Comparison of ENCODE assay signal across 3 cellular contexts in the genomic region with DNA sequence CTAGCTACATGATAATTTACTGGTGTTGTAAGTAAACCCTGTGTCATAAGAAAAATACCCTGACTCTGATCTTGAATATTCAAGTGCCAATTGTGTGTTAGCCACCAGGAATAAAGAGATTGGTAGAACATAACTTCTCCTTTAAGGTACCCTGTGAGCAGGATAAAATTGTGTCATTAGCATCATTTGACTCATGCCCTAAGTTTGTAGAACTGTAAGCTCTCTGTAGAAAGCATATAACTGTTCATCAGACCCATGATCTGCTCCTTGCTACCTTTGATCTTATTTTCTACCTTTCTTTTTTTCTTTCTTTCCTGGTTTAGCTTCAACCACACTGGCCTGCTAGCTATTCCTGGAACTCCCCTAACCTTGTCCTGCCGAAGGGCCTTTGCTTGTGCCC.
TF ChIP-seq lines count a peak whose summit lies in the region.

No MANE protein-coding gene starts in this region.

TF ChIP-seq in SK-N-SH, 30 proteins besides CTCF, POLR2A, EP300 and RAD21:
- TF ChIP-seq GATA2 (CRISPR knock-in tag; IDR thresholded peaks at IDR 0.05) (no peak), POLR2AphosphoS5 (IDR thresholded peaks at IDR 0.05; ENCODE audit: low read depth, low read length) (0 out of 2 replicates have a peak, but pooled peaks have one; percentile 24)

TF ChIP-seq in SK-N-SH treated with all-trans-retinoic acid at 6 μM for 48 hours, 23 proteins besides CTCF, POLR2A, EP300 and RAD21:
- no peak for TF ChIP-seq SNAI2 (CRISPR knock-in tag; IDR thresholded peaks at IDR 0.05)
- no peak for TF ChIP-seq ZNF565 (CRISPR knock-in tag; conservative IDR thresholded peaks at IDR 0.05; ENCODE audit: low read depth)
- TF ChIP-seq OSR1 (CRISPR knock-in tag; IDR thresholded peaks at IDR 0.05), result no peak
- TF ChIP-seq TOX (CRISPR knock-in tag; IDR thresholded peaks at IDR 0.05; ENCODE audit: borderline replicate concordance), result no peak
- no peak for TF ChIP-seq ZC3H10 (CRISPR knock-in tag; IDR thresholded peaks at IDR 0.05)
- no peak for TF ChIP-seq TCF4 (CRISPR knock-in tag; IDR thresholded peaks at IDR 0.05; ENCODE audit: borderline replicate concordance)
- TF ChIP-seq ARNTL (CRISPR knock-in tag; IDR thresholded peaks at IDR 0.05; ENCODE audit: borderline replicate concordance, low read depth), result no peak
- no peak for TF ChIP-seq ZFP3 (CRISPR knock-in tag; IDR thresholded peaks at IDR 0.05)
- TF ChIP-seq CSDC2 (CRISPR knock-in tag; IDR thresholded peaks at IDR 0.05), result no peak
- no peak for TF ChIP-seq ISL1 (CRISPR knock-in tag; IDR thresholded peaks at IDR 0.05)
- no peak for TF ChIP-seq BACH2 (CRISPR knock-in tag; IDR thresholded peaks at IDR 0.05; ENCODE audit: borderline replicate concordance)
- TF ChIP-seq ZNF70 (CRISPR knock-in tag; IDR thresholded peaks at IDR 0.05), result no peak

TF ChIP-seq in K562, 482 proteins besides CTCF, POLR2A, EP300 and RAD21:
- TF ChIP-seq TEAD1 (CRISPR knock-in tag; IDR thresholded peaks at IDR 0.05) (no peak), NKRF (IDR thresholded peaks at IDR 0.05; ENCODE audit: borderline replicate concordance) (no peak), JUND (IDR thresholded peaks at IDR 0.05; ENCODE audit: borderline replicate concordance, low read depth, low read length) (no peak), JUND (tag; IDR thresholded peaks at IDR 0.05; ENCODE audit: borderline replicate concordance, low read depth, low read length) (no peak), HMG20B (CRISPR knock-in tag; IDR thresholded peaks at IDR 0.05) (no peak), ZNF133 (CRISPR knock-in tag; IDR thresholded peaks at IDR 0.05) (no peak), KLF1 (tag; IDR thresholded peaks at IDR 0.05) (no peak), TAF1 (IDR thresholded peaks at IDR 0.05; ENCODE audit: control insufficient read depth, extremely low read depth, insufficient read depth, low read length, severe bottlenecking) (no peak), ZNF143 (CRISPR knock-in tag; IDR thresholded peaks at IDR 0.05) (no peak), ZBTB17 (CRISPR knock-in tag; IDR thresholded peaks at IDR 0.05) (no peak), PHTF2 (CRISPR knock-in tag; IDR thresholded peaks at IDR 0.05) (no peak), HCFC1 (IDR thresholded peaks at IDR 0.05; ENCODE audit: low read depth, low read length) (no peak)
- TF ChIP-seq, protein P1, sequence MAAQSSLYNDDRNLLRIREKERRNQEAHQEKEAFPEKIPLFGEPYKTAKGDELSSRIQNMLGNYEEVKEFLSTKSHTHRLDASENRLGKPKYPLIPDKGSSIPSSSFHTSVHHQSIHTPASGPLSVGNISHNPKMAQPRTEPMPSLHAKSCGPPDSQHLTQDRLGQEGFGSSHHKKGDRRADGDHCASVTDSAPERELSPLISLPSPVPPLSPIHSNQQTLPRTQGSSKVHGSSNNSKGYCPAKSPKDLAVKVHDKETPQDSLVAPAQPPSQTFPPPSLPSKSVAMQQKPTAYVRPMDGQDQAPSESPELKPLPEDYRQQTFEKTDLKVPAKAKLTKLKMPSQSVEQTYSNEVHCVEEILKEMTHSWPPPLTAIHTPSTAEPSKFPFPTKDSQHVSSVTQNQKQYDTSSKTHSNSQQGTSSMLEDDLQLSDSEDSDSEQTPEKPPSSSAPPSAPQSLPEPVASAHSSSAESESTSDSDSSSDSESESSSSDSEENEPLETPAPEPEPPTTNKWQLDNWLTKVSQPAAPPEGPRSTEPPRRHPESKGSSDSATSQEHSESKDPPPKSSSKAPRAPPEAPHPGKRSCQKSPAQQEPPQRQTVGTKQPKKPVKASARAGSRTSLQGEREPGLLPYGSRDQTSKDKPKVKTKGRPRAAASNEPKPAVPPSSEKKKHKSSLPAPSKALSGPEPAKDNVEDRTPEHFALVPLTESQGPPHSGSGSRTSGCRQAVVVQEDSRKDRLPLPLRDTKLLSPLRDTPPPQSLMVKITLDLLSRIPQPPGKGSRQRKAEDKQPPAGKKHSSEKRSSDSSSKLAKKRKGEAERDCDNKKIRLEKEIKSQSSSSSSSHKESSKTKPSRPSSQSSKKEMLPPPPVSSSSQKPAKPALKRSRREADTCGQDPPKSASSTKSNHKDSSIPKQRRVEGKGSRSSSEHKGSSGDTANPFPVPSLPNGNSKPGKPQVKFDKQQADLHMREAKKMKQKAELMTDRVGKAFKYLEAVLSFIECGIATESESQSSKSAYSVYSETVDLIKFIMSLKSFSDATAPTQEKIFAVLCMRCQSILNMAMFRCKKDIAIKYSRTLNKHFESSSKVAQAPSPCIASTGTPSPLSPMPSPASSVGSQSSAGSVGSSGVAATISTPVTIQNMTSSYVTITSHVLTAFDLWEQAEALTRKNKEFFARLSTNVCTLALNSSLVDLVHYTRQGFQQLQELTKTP (IDR thresholded peaks at IDR 0.05; ENCODE audit: low read depth in 1 of 2, partially characterized antibody in 2 of 2), result no peak
